Comparison of ENCODE assay signal across 23 cellular contexts in genomic region chr4:55745014-55745413, GRCh38.
"Had no signal": no experiment of that assay in that cellular context is flagged by ENCODE, and none has a peak within 500 bp of the region (broad histone marks: within the 10 kb centered on the region; RNA-seq: fewer than 3 reads in every experiment).

No MANE protein-coding gene starts in this region.

- DNase-seq: colonic mucosa; cortex of kidney; dermis blood vessel endothelial cell; effector CD4-positive, alpha-beta T cell; effector CD8-positive, alpha-beta T cell; effector memory CD4-positive, alpha-beta T cell; effector memory CD8-positive, alpha-beta T cell; endodermal cell; erythroblast; esophagus squamous epithelium; foreskin fibroblast; foreskin keratinocyte; foreskin melanocyte; gastrocnemius medialis; glutamatergic neuron; head of caudate nucleus; heart left ventricle; heart right ventricle had no signal

- H3K27ac ChIP-seq: colonic mucosa, coronary artery, epithelial cell of prostate, esophagus muscularis mucosa, esophagus squamous epithelium, foreskin keratinocyte, gastrocnemius medialis, gastroesophageal sphincter, heart left ventricle, heart right ventricle had no signal

- H3K9me3 ChIP-seq: colonic mucosa, esophagus muscularis mucosa, esophagus squamous epithelium, gastrocnemius medialis, gastroesophageal sphincter, heart left ventricle, heart right ventricle had no signal

- H3K4me3 ChIP-seq: colonic mucosa, coronary artery, esophagus muscularis mucosa, esophagus squamous epithelium, gastrocnemius medialis, gastroesophageal sphincter, heart left ventricle, heart right ventricle had no signal

- ATAC-seq: effector memory CD8-positive, alpha-beta T cell; esophagus mucosa; foreskin keratinocyte; gastrocnemius medialis; gastroesophageal sphincter; heart left ventricle; heart right ventricle had no signal

- H3K27me3 ChIP-seq: colonic mucosa, esophagus muscularis mucosa, gastrocnemius medialis had no signal

- H3K4me1 ChIP-seq: colonic mucosa, esophagus muscularis mucosa, esophagus squamous epithelium, foreskin keratinocyte, gastrocnemius medialis, gastroesophageal sphincter, heart left ventricle, heart right ventricle had no signal

- H3K36me3 ChIP-seq: colonic mucosa, esophagus muscularis mucosa, esophagus squamous epithelium, gastrocnemius medialis, gastroesophageal sphincter, heart left ventricle, heart right ventricle had no signal
